ENCODE assay signal across 8 cellular contexts in genomic region chr2:230411484-230412368, GRCh38. TPM values are rescaled to one million over a fixed set of nuclear protein-coding genes. Genes with fewer than 3 reads are reported as not detected.
A peak's percentile ranks its signal among the peaks of the same experiment; 100 is the strongest.
DNase-seq lines count a peak whose midpoint lies in the region; ATAC-seq and TF ChIP-seq lines count a peak whose summit lies in the region.

No MANE protein-coding gene starts in this region.

- intact Hi-C loops in OCI-LY7 (cut with micrococcal nuclease; ENCODE audit: unreplicated experiment) (no loop called here), natural killer cell (cut with micrococcal nuclease) (loop anchor here (10.0 kb wide), 2 partner anchors 203 to 383 kb away; no protein-coding TSS in a partner anchor)
- intact Hi-C loops in activated T-helper 2 cell treated with anti-CD3 and anti-CD28 coated beads, Interferon-gamma antibody, Interleukin-2, Interleukin-4, amounts not matched to agents 10 μg/mL and 5 μg/mL and 100 μg/mL, durations not matched to agents 14 hours and 24 hours and 36 hours (cut with micrococcal nuclease), result loop anchor here (1.0 to 10.0 kb wide), 4 partner anchors 61 to 200 kb away; no protein-coding TSS in a partner anchor

- no peaks in the 10 kb centered on the region for H3K9me3 ChIP-seq in OCI-LY7 (ENCODE audit: low read length)

- no peaks in the 10 kb centered on the region for H3K27me3 Mint-ChIP-seq in activated T-helper 2 cell treated with anti-CD3 and anti-CD28 coated beads, Interferon-gamma antibody, Interleukin-2, Interleukin-4, amounts not matched to agents 10 μg/mL and 5 μg/mL and 100 μg/mL, durations not matched to agents 14 hours and 24 hours and 36 hours (ENCODE audit: low read depth)
- no peaks in the 10 kb centered on the region for H3K27me3 Mint-ChIP-seq in natural killer cell (ENCODE audit: low read depth in 2 of 2)

- H3K4me1 ChIP-seq in OCI-LY7 (ENCODE audit: insufficient read depth, low read length, poor library complexity, severe bottlenecking), result peaks cover 28% of the 10 kb centered on the region

- no peaks in the 10 kb centered on the region for H3K36me3 ChIP-seq in OCI-LY7 (ENCODE audit: insufficient read depth, low read length)

- no TSS peak for BruUV-seq in OCI-LY7 (replicated peaks; lab: Mats Ljungman, UMichigan)

- H3K79me2 ChIP-seq in OCI-LY7 (ENCODE audit: insufficient read depth, low read depth, low read length), result peaks cover 6% of the 10 kb centered on the region; the same call in 1 of the 2 replicates

- peak overlapping the region; percentile 98 for H3K4me3 Mint-ChIP-seq in activated T-helper 2 cell treated with anti-CD3 and anti-CD28 coated beads, Interferon-gamma antibody, Interleukin-2, Interleukin-4, amounts not matched to agents 10 μg/mL and 5 μg/mL and 100 μg/mL, durations not matched to agents 14 hours and 24 hours and 36 hours (ENCODE audit: low read depth)
- peak overlapping the region; percentile 100 for H3K4me3 Mint-ChIP-seq in natural killer cell

- peaks cover 61% of the 10 kb centered on the region for H3K4me1 Mint-ChIP-seq in activated T-helper 2 cell treated with anti-CD3 and anti-CD28 coated beads, Interferon-gamma antibody, Interleukin-2, Interleukin-4, amounts not matched to agents 10 μg/mL and 5 μg/mL and 100 μg/mL, durations not matched to agents 14 hours and 24 hours and 36 hours (ENCODE audit: low read depth)
- peaks cover 53 to 54% of the 10 kb centered on the region in 2 donors for H3K4me1 Mint-ChIP-seq in natural killer cell

- peak overlapping the region; percentile 67 for H3K4me3 ChIP-seq in OCI-LY7 (ENCODE audit: low read depth, low read length, poor library complexity, severe bottlenecking)

- peak overlapping the region; percentile 74 for H3K4me2 ChIP-seq in OCI-LY7 (ENCODE audit: low read length)

- ATAC-seq in HG03196 (IDR thresholded peaks at IDR 0.05; ENCODE audit: unreplicated experiment), result peak; percentile 42
- ATAC-seq in natural killer cell, result peak; percentile 75 to 86 (median 76)

- CTCF ChIA-PET in OCI-LY7 (lab: Charles Lee; ENCODE audit: unreplicated experiment), result no interaction called here

- DNase-seq in CD1c-positive myeloid dendritic cell (ENCODE audit: extremely low spot score), result peak; percentile 80
- peak; percentile 63 for DNase-seq in OCI-LY7 (ENCODE audit: low spot score)
- peak; percentile 74 for DNase-seq in activated T-helper 2 cell treated with anti-CD3 and anti-CD28 coated beads, Interferon-gamma antibody, Interleukin-2, Interleukin-4, amounts not matched to agents 10 μg/mL and 5 μg/mL and 100 μg/mL, durations not matched to agents 14 hours and 24 hours and 36 hours (ENCODE audit: low spot score)
- peak; percentile 74 for DNase-seq in fibroblast of peridontal ligament (ENCODE audit: extremely low read depth)
- peak; percentile 64 for DNase-seq in natural killer cell
- DNase-seq in superior temporal gyrus (ENCODE audit: extremely low spot score), result peak; percentile 56

- H3K36me3 Mint-ChIP-seq in activated T-helper 2 cell treated with anti-CD3 and anti-CD28 coated beads, Interferon-gamma antibody, Interleukin-2, Interleukin-4, amounts not matched to agents 10 μg/mL and 5 μg/mL and 100 μg/mL, durations not matched to agents 14 hours and 24 hours and 36 hours (ENCODE audit: low read depth), result peaks cover 20% of the 10 kb centered on the region
- no peaks in the 10 kb centered on the region for H3K36me3 Mint-ChIP-seq in natural killer cell

- no peaks in the 10 kb centered on the region for H3K9me3 Mint-ChIP-seq in activated T-helper 2 cell treated with anti-CD3 and anti-CD28 coated beads, Interferon-gamma antibody, Interleukin-2, Interleukin-4, amounts not matched to agents 10 μg/mL and 5 μg/mL and 100 μg/mL, durations not matched to agents 14 hours and 24 hours and 36 hours
- no peaks in the 10 kb centered on the region for H3K9me3 Mint-ChIP-seq in natural killer cell

- H2AFZ ChIP-seq in OCI-LY7 (ENCODE audit: low read length), result peak overlapping the region; percentile 84

- H3K27ac ChIP-seq in OCI-LY7 (ENCODE audit: low read depth, low read length, poor library complexity, severe bottlenecking), result no peak overlapping the region

- no peaks in the 10 kb centered on the region for H3K9me2 ChIP-seq in OCI-LY7 (ENCODE audit: insufficient read depth, low read length)

- POLR2A ChIA-PET in OCI-LY7 (lab: Charles Lee), result interaction anchor here (0.5 to 1.2 kb wide), 2 partner anchors 191 to 208 kb away, joined by 3 read pairs; no protein-coding TSS in a partner anchor

- TF ChIP-seq CTCF in OCI-LY7 (conservative IDR thresholded peaks at IDR 0.05; ENCODE audit: low read length) (no peak), natural killer cell (IDR thresholded peaks at IDR 0.05) (no peak)

- TF ChIP-seq POLR2A in GM19099 (IDR thresholded peaks at IDR 0.05; ENCODE audit: extremely low read depth, insufficient read length, low read depth), result peak; percentile 52

- H4K20me1 ChIP-seq in OCI-LY7 (ENCODE audit: insufficient read depth, low read length), result no peaks in the 10 kb centered on the region

- H3K27ac Mint-ChIP-seq in activated T-helper 2 cell treated with anti-CD3 and anti-CD28 coated beads, Interferon-gamma antibody, Interleukin-2, Interleukin-4, amounts not matched to agents 10 μg/mL and 5 μg/mL and 100 μg/mL, durations not matched to agents 14 hours and 24 hours and 36 hours, result peak overlapping the region; percentile 100
- H3K27ac Mint-ChIP-seq in natural killer cell, result peak overlapping the region; percentile 98 to 99

RNA-seq across cellular contexts. Expression of gene SP100, which starts 4.3 kb away (rescaled TPM):
- total RNA-seq in OCI-LY7 (2014; rRNA removed; shearing (Covaris generic)), result 44.6 and 60.5 TPM in 2 replicates
- total RNA-seq in OCI-LY7 (2022), result 54.5 and 63.3 TPM in 2 replicates
- total RNA-seq in activated T-helper 2 cell treated with anti-CD3 and anti-CD28 coated beads, Interferon-gamma antibody, Interleukin-2, Interleukin-4, amounts not matched to agents 10 μg/mL and 5 μg/mL and 100 μg/mL, durations not matched to agents 14 hours and 24 hours and 36 hours, result 153 and 158 TPM in 2 replicates
- 100 to 1,000 TPM; 338 to 393 (median 363) TPM for total RNA-seq in natural killer cell
